In the genomic region with DNA sequence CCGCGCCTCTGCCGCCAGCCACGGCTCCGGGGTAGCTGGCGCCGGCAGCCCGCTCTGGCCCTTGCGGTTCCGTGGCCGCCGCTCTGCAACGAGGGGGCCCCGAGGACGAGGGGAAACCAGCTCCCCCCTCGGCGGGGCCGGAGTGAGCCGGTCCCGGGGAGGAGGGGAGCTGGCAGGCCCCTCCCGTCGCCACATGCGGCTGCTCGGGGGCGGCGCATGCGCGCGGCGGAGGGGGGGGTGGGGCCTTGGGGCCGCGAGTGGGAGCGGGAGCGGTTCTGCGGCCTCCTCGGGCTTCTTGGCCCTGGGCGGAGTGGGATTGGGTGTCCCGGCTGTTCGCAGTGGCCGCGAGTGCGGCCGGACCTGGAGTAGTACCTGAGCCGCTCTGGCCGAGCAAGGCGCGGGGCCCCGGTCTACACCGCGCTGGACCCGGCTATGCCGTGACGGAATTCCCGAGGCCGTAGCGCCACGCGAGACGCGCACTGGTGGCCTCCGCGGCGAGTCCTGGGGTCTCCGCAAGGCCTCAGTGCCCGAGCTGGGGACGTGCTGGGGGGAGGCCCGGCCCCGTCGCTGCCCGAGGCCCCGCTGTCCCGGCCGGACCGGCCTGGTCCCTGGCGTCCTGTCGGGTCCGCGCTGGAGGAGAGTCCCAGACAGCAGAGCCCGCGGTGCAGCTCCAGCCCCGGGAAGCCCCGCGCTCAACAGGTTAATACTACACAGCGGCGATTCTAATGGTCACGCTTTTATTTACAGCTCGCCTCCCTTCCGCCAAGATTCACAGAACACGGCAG, we compare ENCODE assay signal across 1 cellular context.
TF ChIP-seq lines count a peak whose summit lies in the region.

No MANE protein-coding gene starts in this region.

TF ChIP-seq in K562, 482 proteins besides CTCF, POLR2A, EP300 and RAD21 (continued from another document and continues in another):
- TF ChIP-seq NFIX (CRISPR knock-in tag; IDR thresholded peaks at IDR 0.05; ENCODE audit: low read depth) (no peak), HLTF (IDR thresholded peaks at IDR 0.05) (no peak; the same call in 1 of the 2 replicates), CBFB (CRISPR knock-in tag; IDR thresholded peaks at IDR 0.05) (no peak), KLF1 (tag; IDR thresholded peaks at IDR 0.05) (0 out of 2 replicates have a peak, but pooled peaks have one; percentile 58), HMG20A (CRISPR knock-in tag; conservative IDR thresholded peaks at IDR 0.05) (no peak), CHD2 (IDR thresholded peaks at IDR 0.05; ENCODE audit: low read depth, low read length) (peak; percentile 69), MYC (IDR thresholded peaks at IDR 0.05; ENCODE audit: low read depth, low read length) (peak; percentile 74), MYC (CRISPR knock-in tag; IDR thresholded peaks at IDR 0.05; ENCODE audit: borderline replicate concordance, low read depth) (no peak), ZKSCAN8 (CRISPR knock-in tag; IDR thresholded peaks at IDR 0.05) (no peak), ZSCAN32 (CRISPR knock-in tag; IDR thresholded peaks at IDR 0.05) (0 out of 2 replicates have a peak, but pooled peaks have one; percentile 6), GABPB1 (CRISPR knock-in tag; IDR thresholded peaks at IDR 0.05) (peak; percentile 76), PHF8 (IDR thresholded peaks at IDR 0.05; ENCODE audit: borderline replicate concordance, low read length) (peak; percentile 93), ZNF124 (CRISPR knock-in tag; IDR thresholded peaks at IDR 0.05) (no peak), CXXC5 (CRISPR knock-in tag; IDR thresholded peaks at IDR 0.05) (peak; percentile 87), PTTG1 (tag; IDR thresholded peaks at IDR 0.05; ENCODE audit: low read depth) (no peak), SP1 (CRISPR knock-in tag; IDR thresholded peaks at IDR 0.05) (peak; percentile 38; the same call in 1 of the 2 replicates), EP400 (IDR thresholded peaks at IDR 0.05) (peak; percentile 50; the same call in 1 of the 2 replicates), KDM4B (IDR thresholded peaks at IDR 0.05; ENCODE audit: borderline replicate concordance in 2 of 2, low read depth in 1 of 2) (no peak; a peak in 1 of 4 replicates), NFE2L1 (tag; IDR thresholded peaks at IDR 0.05; ENCODE audit: borderline replicate concordance, low read depth) (no peak), RBFOX2 (IDR thresholded peaks at IDR 0.05; ENCODE audit: low read depth, low read length) (peak; percentile 88), SAP30 (IDR thresholded peaks at IDR 0.05; ENCODE audit: borderline replicate concordance, insufficient read depth, low read depth, low read length, poor library complexity, severe bottlenecking) (peak; percentile 71), TBP (optimal IDR thresholded peaks at IDR 0.05; ENCODE audit: low read depth, low read length) (peak; percentile 47), ZNF507 (tag; conservative IDR thresholded peaks at IDR 0.05) (no peak), CREB1 (IDR thresholded peaks at IDR 0.05) (peak; percentile 8; the same call in 1 of the 2 replicates), CREB1 (CRISPR knock-in tag; IDR thresholded peaks at IDR 0.05) (0 out of 2 replicates have a peak, but pooled peaks have one; percentile 40), NR4A1 (CRISPR knock-in tag; IDR thresholded peaks at IDR 0.05) (no peak), NR4A1 (tag; IDR thresholded peaks at IDR 0.05) (0 out of 2 replicates have a peak, but pooled peaks have one; percentile 11), ELF4 (CRISPR knock-in tag; IDR thresholded peaks at IDR 0.05) (no peak), SMAD3 (CRISPR knock-in tag; conservative IDR thresholded peaks at IDR 0.05) (no peak), FOSL1 (tag; conservative IDR thresholded peaks at IDR 0.05) (no peak), CBX8 (IDR thresholded peaks at IDR 0.05; ENCODE audit: borderline replicate concordance, extremely low read depth, low read depth, low read length, poor library complexity, severe bottlenecking) (no peak), HDAC1 (IDR thresholded peaks at IDR 0.05) (peak in 1 of 2 experiments; percentile 85; a peak in 2 of 4 replicates), RBM17 (IDR thresholded peaks at IDR 0.05; ENCODE audit: borderline replicate concordance, low read depth, low read length) (no peak), ZBTB1 (CRISPR knock-in tag; IDR thresholded peaks at IDR 0.05; ENCODE audit: borderline replicate concordance, low read depth) (peak; percentile 21; the same call in 1 of the 2 replicates), ZFPM2 (CRISPR knock-in tag; IDR thresholded peaks at IDR 0.05) (no peak; the same call in 1 of the 2 replicates), ZNF583 (CRISPR knock-in tag; IDR thresholded peaks at IDR 0.05) (no peak), ZNF57 (CRISPR knock-in tag; IDR thresholded peaks at IDR 0.05) (peak; percentile 43; the same call in 1 of the 2 replicates), SRSF1 (IDR thresholded peaks at IDR 0.05; ENCODE audit: low read depth, low read length) (no peak), TRIM24 (IDR thresholded peaks at IDR 0.05) (no peak), STAT5B (CRISPR knock-in tag; IDR thresholded peaks at IDR 0.05) (no peak)
- TF ChIP-seq, protein P1, sequence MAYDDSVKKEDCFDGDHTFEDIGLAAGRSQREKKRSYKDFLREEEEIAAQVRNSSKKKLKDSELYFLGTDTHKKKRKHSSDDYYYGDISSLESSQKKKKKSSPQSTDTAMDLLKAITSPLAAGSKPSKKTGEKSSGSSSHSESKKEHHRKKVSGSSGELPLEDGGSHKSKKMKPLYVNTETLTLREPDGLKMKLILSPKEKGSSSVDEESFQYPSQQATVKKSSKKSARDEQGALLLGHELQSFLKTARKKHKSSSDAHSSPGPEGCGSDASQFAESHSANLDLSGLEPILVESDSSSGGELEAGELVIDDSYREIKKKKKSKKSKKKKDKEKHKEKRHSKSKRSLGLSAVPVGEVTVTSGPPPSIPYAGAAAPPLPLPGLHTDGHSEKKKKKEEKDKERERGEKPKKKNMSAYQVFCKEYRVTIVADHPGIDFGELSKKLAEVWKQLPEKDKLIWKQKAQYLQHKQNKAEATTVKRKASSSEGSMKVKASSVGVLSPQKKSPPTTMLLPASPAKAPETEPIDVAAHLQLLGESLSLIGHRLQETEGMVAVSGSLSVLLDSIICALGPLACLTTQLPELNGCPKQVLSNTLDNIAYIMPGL (CRISPR knock-in tag; IDR thresholded peaks at IDR 0.05): peak; percentile 87
- TF ChIP-seq, protein P2, sequence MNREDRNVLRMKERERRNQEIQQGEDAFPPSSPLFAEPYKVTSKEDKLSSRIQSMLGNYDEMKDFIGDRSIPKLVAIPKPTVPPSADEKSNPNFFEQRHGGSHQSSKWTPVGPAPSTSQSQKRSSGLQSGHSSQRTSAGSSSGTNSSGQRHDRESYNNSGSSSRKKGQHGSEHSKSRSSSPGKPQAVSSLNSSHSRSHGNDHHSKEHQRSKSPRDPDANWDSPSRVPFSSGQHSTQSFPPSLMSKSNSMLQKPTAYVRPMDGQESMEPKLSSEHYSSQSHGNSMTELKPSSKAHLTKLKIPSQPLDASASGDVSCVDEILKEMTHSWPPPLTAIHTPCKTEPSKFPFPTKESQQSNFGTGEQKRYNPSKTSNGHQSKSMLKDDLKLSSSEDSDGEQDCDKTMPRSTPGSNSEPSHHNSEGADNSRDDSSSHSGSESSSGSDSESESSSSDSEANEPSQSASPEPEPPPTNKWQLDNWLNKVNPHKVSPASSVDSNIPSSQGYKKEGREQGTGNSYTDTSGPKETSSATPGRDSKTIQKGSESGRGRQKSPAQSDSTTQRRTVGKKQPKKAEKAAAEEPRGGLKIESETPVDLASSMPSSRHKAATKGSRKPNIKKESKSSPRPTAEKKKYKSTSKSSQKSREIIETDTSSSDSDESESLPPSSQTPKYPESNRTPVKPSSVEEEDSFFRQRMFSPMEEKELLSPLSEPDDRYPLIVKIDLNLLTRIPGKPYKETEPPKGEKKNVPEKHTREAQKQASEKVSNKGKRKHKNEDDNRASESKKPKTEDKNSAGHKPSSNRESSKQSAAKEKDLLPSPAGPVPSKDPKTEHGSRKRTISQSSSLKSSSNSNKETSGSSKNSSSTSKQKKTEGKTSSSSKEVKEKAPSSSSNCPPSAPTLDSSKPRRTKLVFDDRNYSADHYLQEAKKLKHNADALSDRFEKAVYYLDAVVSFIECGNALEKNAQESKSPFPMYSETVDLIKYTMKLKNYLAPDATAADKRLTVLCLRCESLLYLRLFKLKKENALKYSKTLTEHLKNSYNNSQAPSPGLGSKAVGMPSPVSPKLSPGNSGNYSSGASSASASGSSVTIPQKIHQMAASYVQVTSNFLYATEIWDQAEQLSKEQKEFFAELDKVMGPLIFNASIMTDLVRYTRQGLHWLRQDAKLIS (CRISPR knock-in tag; IDR thresholded peaks at IDR 0.05): peak; percentile 83; the same call in 1 of the 2 replicates
- TF ChIP-seq, protein P3, sequence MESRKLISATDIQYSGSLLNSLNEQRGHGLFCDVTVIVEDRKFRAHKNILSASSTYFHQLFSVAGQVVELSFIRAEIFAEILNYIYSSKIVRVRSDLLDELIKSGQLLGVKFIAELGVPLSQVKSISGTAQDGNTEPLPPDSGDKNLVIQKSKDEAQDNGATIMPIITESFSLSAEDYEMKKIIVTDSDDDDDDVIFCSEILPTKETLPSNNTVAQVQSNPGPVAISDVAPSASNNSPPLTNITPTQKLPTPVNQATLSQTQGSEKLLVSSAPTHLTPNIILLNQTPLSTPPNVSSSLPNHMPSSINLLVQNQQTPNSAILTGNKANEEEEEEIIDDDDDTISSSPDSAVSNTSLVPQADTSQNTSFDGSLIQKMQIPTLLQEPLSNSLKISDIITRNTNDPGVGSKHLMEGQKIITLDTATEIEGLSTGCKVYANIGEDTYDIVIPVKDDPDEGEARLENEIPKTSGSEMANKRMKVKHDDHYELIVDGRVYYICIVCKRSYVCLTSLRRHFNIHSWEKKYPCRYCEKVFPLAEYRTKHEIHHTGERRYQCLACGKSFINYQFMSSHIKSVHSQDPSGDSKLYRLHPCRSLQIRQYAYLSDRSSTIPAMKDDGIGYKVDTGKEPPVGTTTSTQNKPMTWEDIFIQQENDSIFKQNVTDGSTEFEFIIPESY (CRISPR knock-in tag; IDR thresholded peaks at IDR 0.05): no peak
- TF ChIP-seq, protein P4, sequence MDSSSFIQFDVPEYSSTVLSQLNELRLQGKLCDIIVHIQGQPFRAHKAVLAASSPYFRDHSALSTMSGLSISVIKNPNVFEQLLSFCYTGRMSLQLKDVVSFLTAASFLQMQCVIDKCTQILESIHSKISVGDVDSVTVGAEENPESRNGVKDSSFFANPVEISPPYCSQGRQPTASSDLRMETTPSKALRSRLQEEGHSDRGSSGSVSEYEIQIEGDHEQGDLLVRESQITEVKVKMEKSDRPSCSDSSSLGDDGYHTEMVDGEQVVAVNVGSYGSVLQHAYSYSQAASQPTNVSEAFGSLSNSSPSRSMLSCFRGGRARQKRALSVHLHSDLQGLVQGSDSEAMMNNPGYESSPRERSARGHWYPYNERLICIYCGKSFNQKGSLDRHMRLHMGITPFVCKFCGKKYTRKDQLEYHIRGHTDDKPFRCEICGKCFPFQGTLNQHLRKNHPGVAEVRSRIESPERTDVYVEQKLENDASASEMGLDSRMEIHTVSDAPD (CRISPR knock-in tag; IDR thresholded peaks at IDR 0.05): no peak
- TF ChIP-seq, protein P5, sequence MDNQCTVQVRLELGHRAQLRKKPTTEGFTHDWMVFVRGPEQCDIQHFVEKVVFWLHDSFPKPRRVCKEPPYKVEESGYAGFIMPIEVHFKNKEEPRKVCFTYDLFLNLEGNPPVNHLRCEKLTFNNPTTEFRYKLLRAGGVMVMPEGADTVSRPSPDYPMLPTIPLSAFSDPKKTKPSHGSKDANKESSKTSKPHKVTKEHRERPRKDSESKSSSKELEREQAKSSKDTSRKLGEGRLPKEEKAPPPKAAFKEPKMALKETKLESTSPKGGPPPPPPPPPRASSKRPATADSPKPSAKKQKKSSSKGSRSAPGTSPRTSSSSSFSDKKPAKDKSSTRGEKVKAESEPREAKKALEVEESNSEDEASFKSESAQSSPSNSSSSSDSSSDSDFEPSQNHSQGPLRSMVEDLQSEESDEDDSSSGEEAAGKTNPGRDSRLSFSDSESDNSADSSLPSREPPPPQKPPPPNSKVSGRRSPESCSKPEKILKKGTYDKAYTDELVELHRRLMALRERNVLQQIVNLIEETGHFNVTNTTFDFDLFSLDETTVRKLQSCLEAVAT (IDR thresholded peaks at IDR 0.05): peak in 1 of 2 experiments; percentile 71; a peak in 1 of 4 replicates
- TF ChIP-seq, protein P6, sequence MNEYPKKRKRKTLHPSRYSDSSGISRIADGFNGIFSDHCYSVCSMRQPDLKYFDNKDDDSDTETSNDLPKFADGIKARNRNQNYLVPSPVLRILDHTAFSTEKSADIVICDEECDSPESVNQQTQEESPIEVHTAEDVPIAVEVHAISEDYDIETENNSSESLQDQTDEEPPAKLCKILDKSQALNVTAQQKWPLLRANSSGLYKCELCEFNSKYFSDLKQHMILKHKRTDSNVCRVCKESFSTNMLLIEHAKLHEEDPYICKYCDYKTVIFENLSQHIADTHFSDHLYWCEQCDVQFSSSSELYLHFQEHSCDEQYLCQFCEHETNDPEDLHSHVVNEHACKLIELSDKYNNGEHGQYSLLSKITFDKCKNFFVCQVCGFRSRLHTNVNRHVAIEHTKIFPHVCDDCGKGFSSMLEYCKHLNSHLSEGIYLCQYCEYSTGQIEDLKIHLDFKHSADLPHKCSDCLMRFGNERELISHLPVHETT (CRISPR knock-in tag; conservative IDR thresholded peaks at IDR 0.05 in 1 of 2, IDR thresholded peaks at IDR 0.05 in 1 of 2): peak in 1 of 2 experiments; percentile 88; a peak in 3 of 4 replicates
- TF ChIP-seq, protein P7, sequence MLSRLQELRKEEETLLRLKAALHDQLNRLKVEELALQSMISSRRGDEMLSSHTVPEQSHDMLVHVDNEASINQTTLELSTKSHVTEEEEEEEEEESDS (CRISPR knock-in tag; IDR thresholded peaks at IDR 0.05): no peak
- TF ChIP-seq, protein P8, sequence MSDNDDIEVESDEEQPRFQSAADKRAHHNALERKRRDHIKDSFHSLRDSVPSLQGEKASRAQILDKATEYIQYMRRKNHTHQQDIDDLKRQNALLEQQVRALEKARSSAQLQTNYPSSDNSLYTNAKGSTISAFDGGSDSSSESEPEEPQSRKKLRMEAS (CRISPR knock-in tag; IDR thresholded peaks at IDR 0.05): 0 out of 2 replicates have a peak, but pooled peaks have one; percentile 48
- TF ChIP-seq, protein P9, sequence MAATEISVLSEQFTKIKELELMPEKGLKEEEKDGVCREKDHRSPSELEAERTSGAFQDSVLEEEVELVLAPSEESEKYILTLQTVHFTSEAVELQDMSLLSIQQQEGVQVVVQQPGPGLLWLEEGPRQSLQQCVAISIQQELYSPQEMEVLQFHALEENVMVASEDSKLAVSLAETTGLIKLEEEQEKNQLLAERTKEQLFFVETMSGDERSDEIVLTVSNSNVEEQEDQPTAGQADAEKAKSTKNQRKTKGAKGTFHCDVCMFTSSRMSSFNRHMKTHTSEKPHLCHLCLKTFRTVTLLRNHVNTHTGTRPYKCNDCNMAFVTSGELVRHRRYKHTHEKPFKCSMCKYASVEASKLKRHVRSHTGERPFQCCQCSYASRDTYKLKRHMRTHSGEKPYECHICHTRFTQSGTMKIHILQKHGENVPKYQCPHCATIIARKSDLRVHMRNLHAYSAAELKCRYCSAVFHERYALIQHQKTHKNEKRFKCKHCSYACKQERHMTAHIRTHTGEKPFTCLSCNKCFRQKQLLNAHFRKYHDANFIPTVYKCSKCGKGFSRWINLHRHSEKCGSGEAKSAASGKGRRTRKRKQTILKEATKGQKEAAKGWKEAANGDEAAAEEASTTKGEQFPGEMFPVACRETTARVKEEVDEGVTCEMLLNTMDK (IDR thresholded peaks at IDR 0.05; ENCODE audit: borderline replicate concordance, insufficient read depth, low read depth, low read length, poor library complexity, severe bottlenecking): no peak
- TF ChIP-seq, protein P10, sequence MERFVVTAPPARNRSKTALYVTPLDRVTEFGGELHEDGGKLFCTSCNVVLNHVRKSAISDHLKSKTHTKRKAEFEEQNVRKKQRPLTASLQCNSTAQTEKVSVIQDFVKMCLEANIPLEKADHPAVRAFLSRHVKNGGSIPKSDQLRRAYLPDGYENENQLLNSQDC (CRISPR knock-in tag; IDR thresholded peaks at IDR 0.05): peak; percentile 50
